ENCODE assay signal across 20 cellular contexts in genomic region chr12:119681139-119681538, GRCh38. TPM values are rescaled to one million over a fixed set of nuclear protein-coding genes. Genes with fewer than 3 reads are reported as not detected.
DNase-seq lines count a peak whose midpoint lies in the region; ATAC-seq, FAIRE-seq and TF ChIP-seq lines count a peak whose summit lies in the region.
"Had no signal": no experiment of that assay in that cellular context is flagged by ENCODE, and none has a peak within 500 bp of the region (broad histone marks: within the 10 kb centered on the region; RNA-seq: fewer than 3 reads in every experiment).

No MANE protein-coding gene starts in this region.

- no peaks in the 10 kb centered on the region for H3K79me2 ChIP-seq in DOHH2 (ENCODE audit: control insufficient read depth, low read length)

- H3K4me1 ChIP-seq in DOHH2 (ENCODE audit: control insufficient read depth, low read length), result peaks cover 34% of the 10 kb centered on the region
- H3K4me1 ChIP-seq in small intestine (ENCODE audit: control insufficient read depth in 2 of 2, insufficient read depth in 1 of 2, low read depth in 1 of 2, low read length in 1 of 2), result peaks cover 7 to 16% of the 10 kb centered on the region in 2 donors

- H3K9me3 ChIP-seq in DOHH2 (ENCODE audit: control insufficient read depth, insufficient read depth, low read length) (no peaks in the 10 kb centered on the region), small intestine (ENCODE audit: control insufficient read depth, low read depth) (no peaks in the 10 kb centered on the region)
- H3K9me3 ChIP-seq: left ventricle myocardium inferior, upper lobe of left lung had no signal

- no peak for FAIRE-seq in small intestine (lab: Jason Lieb, UNC)

- TF ChIP-seq CTCF in DOHH2 (IDR thresholded peaks at IDR 0.05; ENCODE audit: low read depth, low read length, poor library complexity, severe bottlenecking) (no peak), VCaP (conservative IDR thresholded peaks at IDR 0.05) (no peak)

- no peaks in the 10 kb centered on the region for H4K20me1 ChIP-seq in DOHH2 (ENCODE audit: control insufficient read depth, insufficient read depth, low read depth, low read length)

- H3K4me2 ChIP-seq in DOHH2 (ENCODE audit: low read length), result peak overlapping the region; percentile 64; the same call in 1 of the 2 replicates

- DNase-seq in left kidney (ENCODE audit: low read depth, low spot score) (peak; percentile 24), small intestine (peak; percentile 89), GDM1 (lab: John Stamatoyannopoulos, UW) (no peak), NCI-H748 treated with DMSO at 0.1 percent for 48 hours (lab: John Stamatoyannopoulos, UW) (no peak), NOMO-1 treated with dmso at 0.1 percent for 144 hours (lab: John Stamatoyannopoulos, UW; ENCODE audit: unreplicated experiment) (no peak)
- DNase-seq: activated naive CD8-positive, alpha-beta T cell treated with anti-CD3 and anti-CD28 coated beads, Interleukin-2, amount 10 ng/mL, durations not matched to agents 7 days and 5 days; activated T-cell treated with anti-CD3 and anti-CD28 coated beads, Interleukin-2, amount 50 U/mL, for 72 hours; AML-193; brain microvascular endothelial cell; left ventricle myocardium inferior; NCI-H1105 treated with DMSO at 0.1 percent for 48 hours; NCI-H524; SIG-M5; stimulated activated naive CD4-positive, alpha-beta T cell; T-cell; upper lobe of left lung had no signal

- peaks cover 78% of the 10 kb centered on the region for H3K36me3 ChIP-seq in DOHH2 (ENCODE audit: control insufficient read depth, low read length)
- H3K36me3 ChIP-seq in small intestine (ENCODE audit: control insufficient read depth in 2 of 2, insufficient read depth in 2 of 2, low read length in 2 of 2), result peaks cover 9 to 29% of the 10 kb centered on the region in 2 donors

- H3K4me3 ChIP-seq in DOHH2 (ENCODE audit: low read length) (peak overlapping the region; percentile 41), small intestine (ENCODE audit: low read depth in 1 of 2, low read length in 2 of 2) (no peak overlapping the region)
- H3K4me3 ChIP-seq: left ventricle myocardium inferior, upper lobe of left lung had no signal

- H3K9me2 ChIP-seq in DOHH2 (replicated peaks; ENCODE audit: control insufficient read depth, low read length), result no peaks in the 10 kb centered on the region

- no peaks in the 10 kb centered on the region for H3K27me3 ChIP-seq in DOHH2 (ENCODE audit: control insufficient read depth, low read length)
- H3K27me3 ChIP-seq in small intestine (ENCODE audit: control insufficient read depth in 2 of 2, insufficient read depth in 2 of 2, low read length in 2 of 2), result no peaks in the 10 kb centered on the region
- H3K27me3 ChIP-seq: brain microvascular endothelial cell, upper lobe of left lung had no signal

- ATAC-seq in HG02763 (IDR thresholded peaks at IDR 0.05; ENCODE audit: unreplicated experiment), result no peak
- ATAC-seq: esophagus mucosa, T-cell had no signal

- H3K27ac ChIP-seq in DOHH2 (ENCODE audit: low read depth, low read length), result peak overlapping the region; percentile 81; the same call in 1 of the 2 replicates
- H3K27ac ChIP-seq in VCaP, result peak overlapping the region; percentile 11; the same call in 1 of the 2 replicates
- peak overlapping the region; percentile 47 to 72 for H3K27ac ChIP-seq in small intestine (ENCODE audit: low read depth in 1 of 2, low read length in 1 of 2)
- H3K27ac ChIP-seq: brain microvascular endothelial cell had no signal

- 9 to 72% (median 49%) methylated on average over 8 of the region's 8 CpGs for WGBS in small intestine, 3 donors

- peaks cover 18% of the 10 kb centered on the region for H3F3A ChIP-seq in DOHH2 (ENCODE audit: control insufficient read depth, insufficient read depth)

RNA-seq across cellular contexts. Expression of gene PRKAB1, which starts 13.2 kb away (rescaled TPM):
- 10 to 100 TPM; 32.3 to 70.2 (median 66.7) TPM for polyA plus RNA-seq in small intestine

Comparison
In these comparisons a context has a peak if more than half of its experiments do, and no peak if none do; other contexts are left out.
1. H3K27ac ChIP-seq: peak in every context shown above with its lines; median percentile 81 in DOHH2; 60 in small intestine; 11 in VCaP.
2. DNase-seq: peak in left kidney (single experiment) and small intestine (single experiment); none in GDM1 (single experiment), NCI-H748 treated with DMSO at 0.1 percent for 48 hours (single experiment) and NOMO-1 treated with dmso at 0.1 percent for 144 hours (single experiment).